Comparison of ENCODE assay signal across 17 cellular contexts in the genomic region with DNA sequence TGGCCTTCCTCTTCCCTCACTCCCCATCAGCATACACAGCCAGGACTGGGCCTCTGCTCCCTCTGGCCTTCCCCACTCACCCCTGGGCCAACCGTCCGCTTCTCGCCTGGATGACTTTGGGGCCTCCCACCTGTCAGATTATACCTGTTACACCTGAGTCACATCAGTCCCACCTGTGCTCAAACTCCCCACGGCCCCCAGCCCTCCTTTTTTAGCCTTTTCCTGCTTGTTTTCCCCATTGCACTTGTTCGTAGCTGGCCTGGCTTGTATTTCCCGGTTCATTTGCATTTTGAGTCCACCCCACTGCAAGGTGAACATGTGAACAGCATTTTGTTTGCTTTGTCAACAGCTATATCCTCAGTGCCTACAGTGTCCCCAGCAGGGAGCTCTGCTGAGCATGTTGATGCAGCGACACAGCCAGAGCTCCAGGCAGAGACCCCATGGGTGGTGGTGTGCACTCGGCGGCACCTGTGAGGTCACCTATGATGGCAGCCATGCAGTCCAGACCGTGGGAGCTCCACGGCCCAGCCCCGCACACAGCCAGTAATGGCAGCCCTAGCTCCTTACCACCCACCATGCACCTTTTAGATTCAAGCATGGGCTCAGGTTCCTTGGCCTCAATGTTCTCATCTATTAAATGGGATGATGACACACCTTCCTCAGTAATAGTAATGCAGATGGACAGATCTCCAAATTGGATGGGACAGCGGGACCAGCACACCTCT.
DNase-seq lines count a peak whose midpoint lies in the region; ATAC-seq and TF ChIP-seq lines count a peak whose summit lies in the region.
"Had no signal": no experiment of that assay in that cellular context is flagged by ENCODE, and none has a peak within 500 bp of the region (broad histone marks: within the 10 kb centered on the region; RNA-seq: fewer than 3 reads in every experiment).

No MANE protein-coding gene starts in this region.

- no peaks in the 10 kb centered on the region for H3K9me2 ChIP-seq in Karpas-422 (replicated peaks; ENCODE audit: insufficient read depth, low read length)

- H4K20me1 ChIP-seq in Karpas-422 (ENCODE audit: insufficient read depth, low read depth, low read length) = no peaks in the 10 kb centered on the region

- no peak for ATAC-seq in activated naive CD8-positive, alpha-beta T cell treated with anti-CD3 and anti-CD28 coated beads, Interleukin-2, amount 50 U/mL, for 24 hours
- ATAC-seq in GM19397 (IDR thresholded peaks at IDR 0.05; ENCODE audit: unreplicated experiment) = no peak
- ATAC-seq: activated CD4-positive, alpha-beta T cell treated with anti-CD3 and anti-CD28 coated beads for 36 hours; K562 had no signal

- no peak overlapping the region for H3K9ac ChIP-seq in Karpas-422 (ENCODE audit: low read length)
- H3K9ac ChIP-seq: parathyroid adenoma had no signal

- H3K36me3 ChIP-seq in HEK293 (ENCODE audit: control insufficient read depth in 2 of 2, insufficient read depth in 1 of 2, low read length in 2 of 2) = no peaks in the 10 kb centered on the region
- H3K36me3 ChIP-seq in Karpas-422 (ENCODE audit: insufficient read depth, low read length) = no peaks in the 10 kb centered on the region
- H3K36me3 ChIP-seq: Peyer's patch had no signal

- H3K27ac ChIP-seq in 22Rv1 = no peak overlapping the region
- H3K27ac ChIP-seq in HEK293 (ENCODE audit: extremely low read depth, low read depth, low read length) = no peak overlapping the region
- no peak overlapping the region for H3K27ac ChIP-seq in Karpas-422 (ENCODE audit: low read length)
- H3K27ac ChIP-seq: parathyroid adenoma, Peyer's patch had no signal

- TF ChIP-seq CTCF in 22Rv1 (IDR thresholded peaks at IDR 0.05) = peak; percentile 40
- no peak for TF ChIP-seq CTCF in HEK293 (tag by site-specific recombination; IDR thresholded peaks at IDR 0.05)

- H3K4me1 Mint-ChIP-seq in activated naive CD8-positive, alpha-beta T cell treated with anti-CD3 and anti-CD28 coated beads, Interleukin-2, amount 50 U/mL, for 24 hours = no peaks in the 10 kb centered on the region
- H3K4me1 Mint-ChIP-seq: activated CD4-positive, alpha-beta T cell treated with anti-CD3 and anti-CD28 coated beads for 36 hours had no signal

- H3K9me3 Mint-ChIP-seq in activated naive CD8-positive, alpha-beta T cell treated with anti-CD3 and anti-CD28 coated beads, Interleukin-2, amount 50 U/mL, for 24 hours = no peaks in the 10 kb centered on the region
- H3K9me3 Mint-ChIP-seq: T-helper 1 cell treated with Interleukin-12 subunit alpha and Interleukin-12 subunit beta and Interleukin-4 antibody, amounts not matched to agents 30 μg/mL and 1 μg/mL, for 36 hours had no signal

- H3K27me3 ChIP-seq in Karpas-422 (ENCODE audit: low read length) = no peaks in the 10 kb centered on the region
- H3K27me3 ChIP-seq: Peyer's patch had no signal

- peak; percentile 10 for DNase-seq in NCI-H774 (lab: John Stamatoyannopoulos, UW)
- DNase-seq in mesenteric fat pad (ENCODE audit: low spot score) = peak; percentile 49
- no peak for DNase-seq in activated naive CD8-positive, alpha-beta T cell treated with anti-CD3 and anti-CD28 coated beads, Interleukin-2, amount 50 U/mL, for 24 hours
- DNase-seq in 8988T = no peak
- DNase-seq in Karpas-422 = no peak
- DNase-seq: activated CD4-positive, alpha-beta T cell treated with anti-CD3 and anti-CD28 coated beads for 36 hours; AML-193; amygdala; mesendoderm; NCI-H1930 had no signal

- H3K4me2 ChIP-seq in Karpas-422 (ENCODE audit: low read depth, low read length, poor library complexity, severe bottlenecking) = no peak overlapping the region

- H3K27ac Mint-ChIP-seq in activated naive CD8-positive, alpha-beta T cell treated with anti-CD3 and anti-CD28 coated beads, Interleukin-2, amount 50 U/mL, for 24 hours = no peak overlapping the region
- H3K27ac Mint-ChIP-seq: activated CD4-positive, alpha-beta T cell treated with anti-CD3 and anti-CD28 coated beads for 36 hours; T-helper 1 cell treated with Interleukin-12 subunit alpha and Interleukin-12 subunit beta and Interleukin-4 antibody, amounts not matched to agents 30 μg/mL and 1 μg/mL, for 36 hours had no signal

- no peaks in the 10 kb centered on the region for H3K27me3 Mint-ChIP-seq in activated naive CD8-positive, alpha-beta T cell treated with anti-CD3 and anti-CD28 coated beads, Interleukin-2, amount 50 U/mL, for 24 hours
- H3K27me3 Mint-ChIP-seq: activated CD4-positive, alpha-beta T cell treated with anti-CD3 and anti-CD28 coated beads for 36 hours had no signal

- H3K4me1 ChIP-seq in HEK293 (ENCODE audit: control insufficient read depth, insufficient read depth, low read length) (no peaks in the 10 kb centered on the region), Karpas-422 (ENCODE audit: low read length) (no peaks in the 10 kb centered on the region)
- H3K4me1 ChIP-seq: Peyer's patch had no signal

- no peak overlapping the region for H3K4me3 ChIP-seq in HEK293 (ENCODE audit: low read depth, low read length)
- H3K4me3 ChIP-seq in Karpas-422 (ENCODE audit: low read length) = no peak overlapping the region
- H3K4me3 ChIP-seq: K562, Peyer's patch had no signal

- POLR2A ChIA-PET in HEK293 (lab: Yijun Ruan, JAX) = no interaction called here

- H3K9me3 ChIP-seq in HEK293 (ENCODE audit: control insufficient read depth, insufficient read depth, low read depth, low read length) = no peaks in the 10 kb centered on the region
- H3K9me3 ChIP-seq in Karpas-422 (ENCODE audit: low read length) = no peaks in the 10 kb centered on the region
- H3K9me3 ChIP-seq: Peyer's patch had no signal

- H3K79me2 ChIP-seq in Karpas-422 (ENCODE audit: low read length) = no peaks in the 10 kb centered on the region
- H3K79me2 ChIP-seq: parathyroid adenoma had no signal

- no peak overlapping the region for H2AFZ ChIP-seq in Karpas-422 (ENCODE audit: low read length)
- H2AFZ ChIP-seq: parathyroid adenoma had no signal

- no peak overlapping the region for H3K4me3 Mint-ChIP-seq in activated naive CD8-positive, alpha-beta T cell treated with anti-CD3 and anti-CD28 coated beads, Interleukin-2, amount 50 U/mL, for 24 hours
- H3K4me3 Mint-ChIP-seq: activated CD4-positive, alpha-beta T cell treated with anti-CD3 and anti-CD28 coated beads for 36 hours; T-helper 1 cell treated with Interleukin-12 subunit alpha and Interleukin-12 subunit beta and Interleukin-4 antibody, amounts not matched to agents 30 μg/mL and 1 μg/mL, for 36 hours had no signal

- CTCF ChIA-PET in HEK293 (lab: Yijun Ruan, JAX) = interaction anchor here (0.6 kb wide), 1 partner anchor 25 kb away, joined by 3 read pairs; no protein-coding TSS in a partner anchor

- H3K36me3 Mint-ChIP-seq in activated naive CD8-positive, alpha-beta T cell treated with anti-CD3 and anti-CD28 coated beads, Interleukin-2, amount 50 U/mL, for 24 hours (ENCODE audit: low read depth) = no peaks in the 10 kb centered on the region

TF ChIP-seq in HEK293, 187 proteins besides CTCF, POLR2A, EP300 and RAD21:
- TF ChIP-seq ZBTB20 (tag by site-specific recombination; IDR thresholded peaks at IDR 0.05) (no peak), SCRT1 (tag by site-specific recombination; IDR thresholded peaks at IDR 0.05; ENCODE audit: borderline replicate concordance) (peak; percentile 64; the same call in 1 of the 2 replicates), ZIC2 (tag by site-specific recombination; IDR thresholded peaks at IDR 0.05) (peak; percentile 94), SCRT2 (tag by site-specific recombination; IDR thresholded peaks at IDR 0.05) (peak; percentile 86), GLIS1 (tag by site-specific recombination; IDR thresholded peaks at IDR 0.05) (0 out of 2 replicates have a peak, but pooled peaks have one; percentile 39)

Comparison
In these comparisons a context has a peak if more than half of its experiments do, and no peak if none do; other contexts are left out.
1. DNase-seq: peak in NCI-H774 (single experiment) and mesenteric fat pad (single experiment); none in activated naive CD8-positive, alpha-beta T cell treated with anti-CD3 and anti-CD28 coated beads, Interleukin-2, amount 50 U/mL, for 24 hours (single experiment), 8988T (single experiment) and Karpas-422 (single experiment).